In the genomic region with DNA sequence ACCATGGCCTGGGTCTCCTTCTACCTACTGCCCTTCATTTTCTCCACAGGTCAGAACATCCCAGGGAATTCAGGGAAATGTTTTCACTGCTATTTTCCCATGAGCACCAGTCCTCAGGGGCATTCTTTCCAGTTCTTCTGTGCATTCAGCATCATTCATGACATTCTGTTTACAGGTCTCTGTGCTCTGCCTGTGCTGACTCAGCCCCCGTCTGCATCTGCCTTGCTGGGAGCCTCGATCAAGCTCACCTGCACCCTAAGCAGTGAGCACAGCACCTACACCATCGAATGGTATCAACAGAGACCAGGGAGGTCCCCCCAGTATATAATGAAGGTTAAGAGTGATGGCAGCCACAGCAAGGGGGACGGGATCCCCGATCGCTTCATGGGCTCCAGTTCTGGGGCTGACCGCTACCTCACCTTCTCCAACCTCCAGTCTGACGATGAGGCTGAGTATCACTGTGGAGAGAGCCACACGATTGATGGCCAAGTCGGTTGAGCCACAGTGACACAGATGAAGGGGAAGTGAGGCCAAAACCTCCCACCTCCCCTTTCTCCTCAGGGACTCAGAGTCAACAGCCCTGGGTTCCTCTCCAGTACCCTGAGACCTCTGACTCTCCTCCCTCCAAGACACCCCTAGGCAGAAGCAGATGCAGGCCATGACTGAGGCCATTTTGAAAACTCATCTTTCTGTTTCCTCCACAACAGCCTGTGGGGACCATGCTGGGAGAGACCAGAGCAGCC, we compare ENCODE assay signal across 17 cellular contexts. TPM values are rescaled to one million over a fixed set of nuclear protein-coding genes. Genes with fewer than 3 reads are reported as not detected.
DNase-seq lines count a peak whose midpoint lies in the region; ATAC-seq and TF ChIP-seq lines count a peak whose summit lies in the region.
"Had no signal": no experiment of that assay in that cellular context is flagged by ENCODE, and none has a peak within 500 bp of the region (broad histone marks: within the 10 kb centered on the region; RNA-seq: fewer than 3 reads in every experiment).

No MANE protein-coding gene starts in this region.

- H3K4me1 ChIP-seq in OCI-LY7 (ENCODE audit: insufficient read depth, low read length, poor library complexity, severe bottlenecking) (peaks cover 57% of the 10 kb centered on the region), tibial artery (no peaks in the 10 kb centered on the region)
- H3K4me1 ChIP-seq: HAP-1 had no signal

- CTCF ChIA-PET in OCI-LY7 (lab: Charles Lee; ENCODE audit: unreplicated experiment) = interaction anchor here (0.6 to 1.6 kb wide), 8 partner anchors 8 to 151 kb away, joined by 3 to 12 read pairs (median 6); no protein-coding TSS in a partner anchor

- peaks cover 0 to 11% of the 10 kb centered on the region in 2 donors for H3K27me3 ChIP-seq in tibial artery

- no peaks in the 10 kb centered on the region for H3K9me2 ChIP-seq in OCI-LY7 (ENCODE audit: insufficient read depth, low read length)

- peak; percentile 1 for DNase-seq in activated naive CD8-positive, alpha-beta T cell treated with anti-CD3 and anti-CD28 coated beads, Interleukin-2, amount 50 U/mL, for 24 hours
- DNase-seq in activated naive CD8-positive, alpha-beta T cell treated with anti-CD3 and anti-CD28 coated beads for 36 hours = no peak
- DNase-seq in OCI-LY7 (ENCODE audit: low spot score) (no peak), left lobe of liver (ENCODE audit: low spot score) (peak; percentile 24), type B pancreatic cell (ENCODE audit: extremely low spot score, unreplicated experiment) (peak; percentile 34), NCI-H446 treated with DMSO at 0.1 percent for 48 hours (lab: John Stamatoyannopoulos, UW) (no peak), Right ventricle myocardium inferior (ENCODE audit: missing footprints) (no peak), tibial artery (no peak)
- DNase-seq: CD4-positive, alpha-beta T cell; DMS79 treated with DMSO at 0.1 percent for 48 hours; NCI-H1092 treated with DMSO at 0.1 percent for 48 hours; NCI-H1694 treated with DMSO at 0.1 percent for 48 hours; NCI-H446 had no signal

- ATAC-seq in activated naive CD8-positive, alpha-beta T cell treated with anti-CD3 and anti-CD28 coated beads, Interleukin-2, amount 50 U/mL, for 24 hours = no peak
- ATAC-seq in left lobe of liver (no peak), Right ventricle myocardium inferior (no peak)

- no peaks in the 10 kb centered on the region for H3K79me2 ChIP-seq in OCI-LY7 (ENCODE audit: insufficient read depth, low read depth, low read length)

- H3K27ac Mint-ChIP-seq in activated naive CD8-positive, alpha-beta T cell treated with anti-CD3 and anti-CD28 coated beads, Interleukin-2, amount 50 U/mL, for 24 hours = no peak overlapping the region
- no peak overlapping the region for H3K27ac Mint-ChIP-seq in activated naive CD8-positive, alpha-beta T cell treated with anti-CD3 and anti-CD28 coated beads for 36 hours
- H3K27ac Mint-ChIP-seq in type B pancreatic cell = no peak overlapping the region
- H3K27ac Mint-ChIP-seq: CD4-positive, alpha-beta T cell; IgD-negative memory B cell had no signal

- no peaks in the 10 kb centered on the region for H4K20me1 ChIP-seq in OCI-LY7 (ENCODE audit: insufficient read depth, low read length)

- intact Hi-C loops in OCI-LY7 (cut with micrococcal nuclease; ENCODE audit: unreplicated experiment) (no loop called here), Right ventricle myocardium inferior (cut with DNase I) (no loop called here), tibial artery (cut with DNase I; ENCODE audit: low total_unique reads) (no loop called here)

- H3K27me3 Mint-ChIP-seq in activated naive CD8-positive, alpha-beta T cell treated with anti-CD3 and anti-CD28 coated beads, Interleukin-2, amount 50 U/mL, for 24 hours = peaks cover 2% of the 10 kb centered on the region
- peaks cover 6% of the 10 kb centered on the region for H3K27me3 Mint-ChIP-seq in activated naive CD8-positive, alpha-beta T cell treated with anti-CD3 and anti-CD28 coated beads for 36 hours
- peaks cover 46% of the 10 kb centered on the region for H3K27me3 Mint-ChIP-seq in type B pancreatic cell
- H3K27me3 Mint-ChIP-seq: CD4-positive, alpha-beta T cell had no signal

- peaks cover 16% of the 10 kb centered on the region for H3K4me1 Mint-ChIP-seq in activated naive CD8-positive, alpha-beta T cell treated with anti-CD3 and anti-CD28 coated beads, Interleukin-2, amount 50 U/mL, for 24 hours
- peaks cover 13% of the 10 kb centered on the region for H3K4me1 Mint-ChIP-seq in activated naive CD8-positive, alpha-beta T cell treated with anti-CD3 and anti-CD28 coated beads for 36 hours
- H3K4me1 Mint-ChIP-seq in type B pancreatic cell (ENCODE audit: unreplicated experiment) = no peaks in the 10 kb centered on the region

- no peak overlapping the region for H3K4me3 ChIP-seq in OCI-LY7 (ENCODE audit: low read depth, low read length, poor library complexity, severe bottlenecking)
- H3K4me3 ChIP-seq in tibial artery = no peak overlapping the region
- H3K4me3 ChIP-seq: HAP-1 had no signal

- POLR2A ChIA-PET in OCI-LY7 (lab: Charles Lee) = interaction anchor here (0.8 to 0.9 kb wide), 3 partner anchors 12 to 118 kb away, joined by 3 to 4 read pairs (median 3); no protein-coding TSS in a partner anchor

- H3K9me3 ChIP-seq in OCI-LY7 (ENCODE audit: low read length) = peaks cover 15% of the 10 kb centered on the region; the same call in 1 of the 2 replicates
- peaks cover 0 to 10% (median 5%) of the 10 kb centered on the region in 3 donors for H3K9me3 ChIP-seq in tibial artery
- H3K9me3 ChIP-seq: HAP-1 had no signal

- no TSS peak for BruUV-seq in OCI-LY7 (replicated peaks; lab: Mats Ljungman, UMichigan)

- no peak overlapping the region for H2AFZ ChIP-seq in OCI-LY7 (ENCODE audit: low read length)

- no peaks in the 10 kb centered on the region for H3K36me3 Mint-ChIP-seq in activated naive CD8-positive, alpha-beta T cell treated with anti-CD3 and anti-CD28 coated beads, Interleukin-2, amount 50 U/mL, for 24 hours (ENCODE audit: low read depth)
- peaks cover 4% of the 10 kb centered on the region for H3K36me3 Mint-ChIP-seq in activated naive CD8-positive, alpha-beta T cell treated with anti-CD3 and anti-CD28 coated beads for 36 hours
- H3K36me3 Mint-ChIP-seq in type B pancreatic cell = no peaks in the 10 kb centered on the region
- H3K36me3 Mint-ChIP-seq: IgD-negative memory B cell had no signal

- H3K4me3 Mint-ChIP-seq in activated naive CD8-positive, alpha-beta T cell treated with anti-CD3 and anti-CD28 coated beads, Interleukin-2, amount 50 U/mL, for 24 hours = no peak overlapping the region
- H3K4me3 Mint-ChIP-seq in activated naive CD8-positive, alpha-beta T cell treated with anti-CD3 and anti-CD28 coated beads for 36 hours = no peak overlapping the region
- H3K4me3 Mint-ChIP-seq in type B pancreatic cell = no peak overlapping the region
- H3K4me3 Mint-ChIP-seq: CD4-positive, alpha-beta T cell had no signal

- H3K27ac ChIP-seq in OCI-LY7 (ENCODE audit: low read depth, low read length, poor library complexity, severe bottlenecking) (no peak overlapping the region), tibial artery (no peak overlapping the region)

- TF ChIP-seq CTCF in OCI-LY7 (conservative IDR thresholded peaks at IDR 0.05; ENCODE audit: low read length) = no peak
- TF ChIP-seq CTCF in type B pancreatic cell (conservative IDR thresholded peaks at IDR 0.05) = no peak
- TF ChIP-seq CTCF in tibial artery (IDR thresholded peaks at IDR 0.05) = no peak

- H3K9me3 Mint-ChIP-seq in activated naive CD8-positive, alpha-beta T cell treated with anti-CD3 and anti-CD28 coated beads, Interleukin-2, amount 50 U/mL, for 24 hours = peaks cover 9% of the 10 kb centered on the region
- peaks cover 7% of the 10 kb centered on the region for H3K9me3 Mint-ChIP-seq in activated naive CD8-positive, alpha-beta T cell treated with anti-CD3 and anti-CD28 coated beads for 36 hours
- H3K9me3 Mint-ChIP-seq in type B pancreatic cell = no peaks in the 10 kb centered on the region

- peak overlapping the region; percentile 21; the same call in 1 of the 2 replicates for H3K4me2 ChIP-seq in OCI-LY7 (ENCODE audit: low read length)

- peaks cover 8% of the 10 kb centered on the region; the same call in 1 of the 2 replicates for H3K36me3 ChIP-seq in OCI-LY7 (ENCODE audit: insufficient read depth, low read length)
- H3K36me3 ChIP-seq in tibial artery = no peaks in the 10 kb centered on the region
- H3K36me3 ChIP-seq: HAP-1 had no signal

RNA-seq across cellular contexts. Expression of a gene that starts 15.9 kb away (rescaled TPM):
- under 1 TPM; 0.62 to 0.93 TPM for total RNA-seq in activated naive CD8-positive, alpha-beta T cell treated with anti-CD3 and anti-CD28 coated beads for 36 hours
- 219 TPM in 2 replicates for total RNA-seq in OCI-LY7 (2014; rRNA removed; shearing (Covaris generic))
- total RNA-seq in OCI-LY7 (2022) (364 and 387 TPM in 2 replicates), left lobe of liver (1.2 TPM), type B pancreatic cell (ENCODE audit: low replicate concordance) (not detected in 2 replicates), Right ventricle myocardium inferior (not detected)
- total RNA-seq: A673; CD4-positive, alpha-beta T cell; HT1080 had no signal

Comparison
In these comparisons a context has a peak if more than half of its experiments do, and no peak if none do; other contexts are left out.
1. DNase-seq: peak in activated naive CD8-positive, alpha-beta T cell treated with anti-CD3 and anti-CD28 coated beads, Interleukin-2, amount 50 U/mL, for 24 hours (single experiment), left lobe of liver (single experiment) and type B pancreatic cell (single experiment); none in activated naive CD8-positive, alpha-beta T cell treated with anti-CD3 and anti-CD28 coated beads for 36 hours (single experiment), OCI-LY7 (single experiment), NCI-H446 treated with DMSO at 0.1 percent for 48 hours (single experiment), Right ventricle myocardium inferior (single experiment) and tibial artery (0 of 2).
2. RNA of a gene that starts 15.9 kb away (total RNA-seq): 219 to 387 TPM in OCI-LY7; 1.2 TPM in left lobe of liver (single experiment), 0.62 to 0.93 TPM in activated naive CD8-positive, alpha-beta T cell treated with anti-CD3 and anti-CD28 coated beads for 36 hours, not detected in Right ventricle myocardium inferior (single experiment) and not detected in type B pancreatic cell; every median in the first group is over 100 times any median in the second.